Comparison of ENCODE assay signal across 3 cellular contexts in the genomic region with DNA sequence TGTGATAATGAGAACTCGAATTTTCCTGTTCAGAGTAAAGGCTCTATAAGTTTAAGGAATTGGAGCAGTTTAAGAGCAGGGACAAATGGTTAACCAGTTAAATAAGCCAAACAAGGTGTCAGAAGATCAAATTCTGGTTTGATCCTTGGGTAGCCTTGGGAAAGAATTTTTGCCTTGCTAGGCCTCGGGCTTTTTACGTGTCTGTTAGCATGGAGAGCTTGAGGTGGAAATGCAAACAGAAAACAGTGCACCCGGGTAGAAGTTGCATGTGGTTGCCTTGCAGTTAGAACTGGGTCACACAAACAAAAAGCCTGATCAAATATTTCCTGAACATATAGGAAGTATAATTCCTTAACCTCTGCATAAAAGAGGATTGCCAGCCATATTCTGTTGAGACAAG.
TF ChIP-seq lines count a peak whose summit lies in the region.

No MANE protein-coding gene starts in this region.

TF ChIP-seq in SK-N-SH, 30 proteins besides CTCF, POLR2A, EP300 and RAD21 (continued from another document):
- TF ChIP-seq NFIC (IDR thresholded peaks at IDR 0.05; ENCODE audit: borderline replicate concordance) (no peak), JUND (IDR thresholded peaks at IDR 0.05) (no peak), GABPA (IDR thresholded peaks at IDR 0.05; ENCODE audit: low read depth) (no peak), FOXM1 (IDR thresholded peaks at IDR 0.05; ENCODE audit: low read depth) (no peak), MXI1 (IDR thresholded peaks at IDR 0.05; ENCODE audit: low read depth, low read length) (no peak), NRF1 (IDR thresholded peaks at IDR 0.05; ENCODE audit: low read depth, low read length) (no peak), ELF1 (IDR thresholded peaks at IDR 0.05) (no peak), USF2 (IDR thresholded peaks at IDR 0.05; ENCODE audit: borderline replicate concordance, low read depth, low read length) (no peak), MEF2A (IDR thresholded peaks at IDR 0.05; ENCODE audit: borderline replicate concordance, low read depth) (no peak)
- TF ChIP-seq, protein P1, sequence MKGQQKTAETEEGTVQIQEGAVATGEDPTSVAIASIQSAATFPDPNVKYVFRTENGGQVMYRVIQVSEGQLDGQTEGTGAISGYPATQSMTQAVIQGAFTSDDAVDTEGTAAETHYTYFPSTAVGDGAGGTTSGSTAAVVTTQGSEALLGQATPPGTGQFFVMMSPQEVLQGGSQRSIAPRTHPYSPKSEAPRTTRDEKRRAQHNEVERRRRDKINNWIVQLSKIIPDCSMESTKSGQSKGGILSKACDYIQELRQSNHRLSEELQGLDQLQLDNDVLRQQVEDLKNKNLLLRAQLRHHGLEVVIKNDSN (IDR thresholded peaks at IDR 0.05; ENCODE audit: borderline replicate concordance, low read depth), result no peak

TF ChIP-seq in SK-N-SH treated with all-trans-retinoic acid at 6 μM for 48 hours, 23 proteins besides CTCF, POLR2A, EP300 and RAD21 (continued from another document):
- TF ChIP-seq, protein P2, sequence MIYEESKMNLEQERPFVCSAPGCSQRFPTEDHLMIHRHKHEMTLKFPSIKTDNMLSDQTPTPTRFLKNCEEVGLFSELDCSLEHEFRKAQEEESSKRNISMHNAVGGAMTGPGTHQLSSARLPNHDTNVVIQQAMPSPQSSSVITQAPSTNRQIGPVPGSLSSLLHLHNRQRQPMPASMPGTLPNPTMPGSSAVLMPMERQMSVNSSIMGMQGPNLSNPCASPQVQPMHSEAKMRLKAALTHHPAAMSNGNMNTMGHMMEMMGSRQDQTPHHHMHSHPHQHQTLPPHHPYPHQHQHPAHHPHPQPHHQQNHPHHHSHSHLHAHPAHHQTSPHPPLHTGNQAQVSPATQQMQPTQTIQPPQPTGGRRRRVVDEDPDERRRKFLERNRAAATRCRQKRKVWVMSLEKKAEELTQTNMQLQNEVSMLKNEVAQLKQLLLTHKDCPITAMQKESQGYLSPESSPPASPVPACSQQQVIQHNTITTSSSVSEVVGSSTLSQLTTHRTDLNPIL (CRISPR knock-in tag; IDR thresholded peaks at IDR 0.05; ENCODE audit: low read depth), result no peak
- TF ChIP-seq ISL1 (CRISPR knock-in tag; IDR thresholded peaks at IDR 0.05) (no peak), ZC3H10 (CRISPR knock-in tag; IDR thresholded peaks at IDR 0.05) (no peak), TOX (CRISPR knock-in tag; IDR thresholded peaks at IDR 0.05; ENCODE audit: borderline replicate concordance) (no peak), ESRRG (CRISPR knock-in tag; IDR thresholded peaks at IDR 0.05) (no peak), ZNF8 (CRISPR knock-in tag; IDR thresholded peaks at IDR 0.05) (no peak), OSR1 (CRISPR knock-in tag; IDR thresholded peaks at IDR 0.05) (no peak), CSDC2 (CRISPR knock-in tag; IDR thresholded peaks at IDR 0.05) (no peak), CSRNP3 (CRISPR knock-in tag; IDR thresholded peaks at IDR 0.05) (no peak), ZNF70 (CRISPR knock-in tag; IDR thresholded peaks at IDR 0.05) (no peak), ZFP3 (CRISPR knock-in tag; IDR thresholded peaks at IDR 0.05) (no peak), GLIS3 (CRISPR knock-in tag; IDR thresholded peaks at IDR 0.05) (no peak), RARB (CRISPR knock-in tag; IDR thresholded peaks at IDR 0.05) (no peak)
- TF ChIP-seq, protein P3, sequence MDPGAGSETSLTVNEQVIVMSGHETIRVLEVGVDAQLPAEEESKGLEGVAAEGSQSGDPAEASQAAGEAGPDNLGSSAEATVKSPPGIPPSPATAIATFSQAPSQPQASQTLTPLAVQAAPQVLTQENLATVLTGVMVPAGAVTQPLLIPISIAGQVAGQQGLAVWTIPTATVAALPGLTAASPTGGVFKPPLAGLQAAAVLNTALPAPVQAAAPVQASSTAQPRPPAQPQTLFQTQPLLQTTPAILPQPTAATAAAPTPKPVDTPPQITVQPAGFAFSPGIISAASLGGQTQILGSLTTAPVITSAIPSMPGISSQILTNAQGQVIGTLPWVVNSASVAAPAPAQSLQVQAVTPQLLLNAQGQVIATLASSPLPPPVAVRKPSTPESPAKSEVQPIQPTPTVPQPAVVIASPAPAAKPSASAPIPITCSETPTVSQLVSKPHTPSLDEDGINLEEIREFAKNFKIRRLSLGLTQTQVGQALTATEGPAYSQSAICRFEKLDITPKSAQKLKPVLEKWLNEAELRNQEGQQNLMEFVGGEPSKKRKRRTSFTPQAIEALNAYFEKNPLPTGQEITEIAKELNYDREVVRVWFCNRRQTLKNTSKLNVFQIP (CRISPR knock-in tag; IDR thresholded peaks at IDR 0.05; ENCODE audit: borderline replicate concordance, low read depth), result no peak

TF ChIP-seq in WTC11, 78 proteins besides CTCF, POLR2A, EP300 and RAD21 (continued from another document):
- TF ChIP-seq FOXP4 (CRISPR knock-in tag; IDR thresholded peaks at IDR 0.05), result no peak
- TF ChIP-seq NR3C1 (CRISPR knock-in tag; conservative IDR thresholded peaks at IDR 0.05; ENCODE audit: low read depth), result no peak
- no peak for TF ChIP-seq ZBTB43 (CRISPR knock-in tag; IDR thresholded peaks at IDR 0.05)
- TF ChIP-seq ATF2 (CRISPR knock-in tag; IDR thresholded peaks at IDR 0.05; ENCODE audit: borderline replicate concordance, low read depth), result no peak
- TF ChIP-seq, protein P4, sequence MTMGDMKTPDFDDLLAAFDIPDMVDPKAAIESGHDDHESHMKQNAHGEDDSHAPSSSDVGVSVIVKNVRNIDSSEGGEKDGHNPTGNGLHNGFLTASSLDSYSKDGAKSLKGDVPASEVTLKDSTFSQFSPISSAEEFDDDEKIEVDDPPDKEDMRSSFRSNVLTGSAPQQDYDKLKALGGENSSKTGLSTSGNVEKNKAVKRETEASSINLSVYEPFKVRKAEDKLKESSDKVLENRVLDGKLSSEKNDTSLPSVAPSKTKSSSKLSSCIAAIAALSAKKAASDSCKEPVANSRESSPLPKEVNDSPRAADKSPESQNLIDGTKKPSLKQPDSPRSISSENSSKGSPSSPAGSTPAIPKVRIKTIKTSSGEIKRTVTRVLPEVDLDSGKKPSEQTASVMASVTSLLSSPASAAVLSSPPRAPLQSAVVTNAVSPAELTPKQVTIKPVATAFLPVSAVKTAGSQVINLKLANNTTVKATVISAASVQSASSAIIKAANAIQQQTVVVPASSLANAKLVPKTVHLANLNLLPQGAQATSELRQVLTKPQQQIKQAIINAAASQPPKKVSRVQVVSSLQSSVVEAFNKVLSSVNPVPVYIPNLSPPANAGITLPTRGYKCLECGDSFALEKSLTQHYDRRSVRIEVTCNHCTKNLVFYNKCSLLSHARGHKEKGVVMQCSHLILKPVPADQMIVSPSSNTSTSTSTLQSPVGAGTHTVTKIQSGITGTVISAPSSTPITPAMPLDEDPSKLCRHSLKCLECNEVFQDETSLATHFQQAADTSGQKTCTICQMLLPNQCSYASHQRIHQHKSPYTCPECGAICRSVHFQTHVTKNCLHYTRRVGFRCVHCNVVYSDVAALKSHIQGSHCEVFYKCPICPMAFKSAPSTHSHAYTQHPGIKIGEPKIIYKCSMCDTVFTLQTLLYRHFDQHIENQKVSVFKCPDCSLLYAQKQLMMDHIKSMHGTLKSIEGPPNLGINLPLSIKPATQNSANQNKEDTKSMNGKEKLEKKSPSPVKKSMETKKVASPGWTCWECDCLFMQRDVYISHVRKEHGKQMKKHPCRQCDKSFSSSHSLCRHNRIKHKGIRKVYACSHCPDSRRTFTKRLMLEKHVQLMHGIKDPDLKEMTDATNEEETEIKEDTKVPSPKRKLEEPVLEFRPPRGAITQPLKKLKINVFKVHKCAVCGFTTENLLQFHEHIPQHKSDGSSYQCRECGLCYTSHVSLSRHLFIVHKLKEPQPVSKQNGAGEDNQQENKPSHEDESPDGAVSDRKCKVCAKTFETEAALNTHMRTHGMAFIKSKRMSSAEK (CRISPR knock-in tag; IDR thresholded peaks at IDR 0.05; ENCODE audit: borderline replicate concordance), result no peak
- TF ChIP-seq GRHL2 (CRISPR knock-in tag; IDR thresholded peaks at IDR 0.05; ENCODE audit: insufficient replicate concordance, severe bottlenecking), result no peak
- TF ChIP-seq OVOL2 (CRISPR knock-in tag; IDR thresholded peaks at IDR 0.05; ENCODE audit: borderline replicate concordance), result no peak
TF ChIP-seq in WTC11: peak in this region for 0.
